ENCODE assay signal across 8 cellular contexts in genomic region chr19:18428837-18429674, GRCh38. TPM values are rescaled to one million over a fixed set of nuclear protein-coding genes. Genes with fewer than 3 reads are reported as not detected.
DNase-seq lines count a peak whose midpoint lies in the region; ATAC-seq and TF ChIP-seq lines count a peak whose summit lies in the region.

No MANE protein-coding gene starts in this region.

- H3K27me3 Mint-ChIP-seq in activated T-helper 17 cell treated with anti-CD3 and anti-CD28 coated beads, Interleukin-2, amount 50 U/mL, for 72 hours, result no peaks in the 10 kb centered on the region
- no peaks in the 10 kb centered on the region for H3K27me3 Mint-ChIP-seq in neural crest cell (ENCODE audit: low read depth)

- H3K4me1 ChIP-seq in NT2/D1 (ENCODE audit: insufficient read depth, insufficient read length) (peaks cover 54% of the 10 kb centered on the region), thyroid gland (peaks cover 15 to 38% of the 10 kb centered on the region in 2 donors)

- peaks cover 7% of the 10 kb centered on the region for H3K4me1 Mint-ChIP-seq in activated T-helper 17 cell treated with anti-CD3 and anti-CD28 coated beads, Interleukin-2, amount 50 U/mL, for 72 hours
- H3K4me1 Mint-ChIP-seq in neural crest cell, result peaks cover 19% of the 10 kb centered on the region

- peak; percentile 58 for ATAC-seq in GM18861 (IDR thresholded peaks at IDR 0.05; ENCODE audit: unreplicated experiment)
- peak; percentile 44 for ATAC-seq in HG03196 (IDR thresholded peaks at IDR 0.05; ENCODE audit: unreplicated experiment)
- ATAC-seq in activated T-helper 17 cell treated with anti-CD3 and anti-CD28 coated beads, Interleukin-2, amount 50 U/mL, for 72 hours (replicated peaks), result peak; percentile 87
- ATAC-seq in HG02884 (IDR thresholded peaks at IDR 0.05; ENCODE audit: unreplicated experiment), result no peak

- TF ChIP-seq POLR2A in thyroid gland (IDR thresholded peaks at IDR 0.05), result no peak

- H3K36me3 Mint-ChIP-seq in activated T-helper 17 cell treated with anti-CD3 and anti-CD28 coated beads, Interleukin-2, amount 50 U/mL, for 72 hours (ENCODE audit: low read depth), result peaks cover 9% of the 10 kb centered on the region
- no peaks in the 10 kb centered on the region for H3K36me3 Mint-ChIP-seq in neural crest cell (ENCODE audit: low read depth)

- H3K36me3 ChIP-seq in NT2/D1 (ENCODE audit: insufficient read depth, insufficient read length, low read length), result no peaks in the 10 kb centered on the region
- H3K36me3 ChIP-seq in thyroid gland, result no peaks in the 10 kb centered on the region

- H3K27me3 ChIP-seq in NT2/D1 (ENCODE audit: insufficient read depth, insufficient read length) (no peaks in the 10 kb centered on the region), thyroid gland (no peaks in the 10 kb centered on the region)

- no peaks in the 10 kb centered on the region for H3K9me3 Mint-ChIP-seq in activated T-helper 17 cell treated with anti-CD3 and anti-CD28 coated beads, Interleukin-2, amount 50 U/mL, for 72 hours
- H3K9me3 Mint-ChIP-seq in neural crest cell, result no peaks in the 10 kb centered on the region

- DNase-seq in NT2/D1 (ENCODE audit: low read depth, low spot score) (peak; percentile 88), fibroblast of the conjunctiva (ENCODE audit: low read depth) (peak; percentile 69), neural crest cell (ENCODE audit: low read depth, low spot score) (peak; percentile 81), thyroid gland (peak; percentile 64 to 71)

- intact Hi-C loops in thyroid gland (cut with DNase I), result no loop called here

- WGBS in thyroid gland, 2 donors, result 0 to 14% methylated on average over 6 to 10 of the region's 76 CpGs

- H3K9me3 ChIP-seq in NT2/D1 (ENCODE audit: insufficient read depth, low read length), result no peaks in the 10 kb centered on the region
- no peaks in the 10 kb centered on the region for H3K9me3 ChIP-seq in thyroid gland

- TF ChIP-seq CTCF in neural crest cell (conservative IDR thresholded peaks at IDR 0.05) (peak; percentile 19), thyroid gland (IDR thresholded peaks at IDR 0.05) (no peak)

- no peak overlapping the region for H3K27ac Mint-ChIP-seq in activated T-helper 17 cell treated with anti-CD3 and anti-CD28 coated beads, Interleukin-2, amount 50 U/mL, for 72 hours
- no peak overlapping the region for H3K27ac Mint-ChIP-seq in neural crest cell (ENCODE audit: unreplicated experiment)

- H3K4me3 Mint-ChIP-seq in activated T-helper 17 cell treated with anti-CD3 and anti-CD28 coated beads, Interleukin-2, amount 50 U/mL, for 72 hours, result peak overlapping the region; percentile 48
- H3K4me3 Mint-ChIP-seq in neural crest cell, result peak overlapping the region; percentile 68

- H3K4me3 ChIP-seq in NT2/D1 (ENCODE audit: insufficient read length, low read depth) (peak overlapping the region; percentile 45), thyroid gland (replicated peaks in 1 of 3) (peak overlapping the region in 1 of 3 donors; percentile 20)

- peak overlapping the region; percentile 59 for H3K9ac ChIP-seq in NT2/D1 (ENCODE audit: insufficient read length, low read depth)

- H3K27ac ChIP-seq in thyroid gland, result peak overlapping the region; percentile 5 to 61 (median 32)

RNA-seq across cellular contexts. Expression of gene ISYNA1, which starts 8.9 kb away (rescaled TPM):
- total RNA-seq in activated T-helper 17 cell treated with anti-CD3 and anti-CD28 coated beads, Interleukin-2, amount 50 U/mL, for 72 hours, result 10 to 100 TPM; 15.9 to 22.0 TPM
- total RNA-seq in neural crest cell, result 251 and 254 TPM in 2 replicates
- total RNA-seq in thyroid gland, result 10 to 100 TPM; 12.7 to 24.2 (median 22.9) TPM

RNA-seq across cellular contexts. Expression of gene SSBP4, which starts 9.9 kb away (rescaled TPM):
- 100 to 1,000 TPM in 1 of 2 donors, 10 to 100 TPM in 1; 73.8 to 169 TPM for total RNA-seq in activated T-helper 17 cell treated with anti-CD3 and anti-CD28 coated beads, Interleukin-2, amount 50 U/mL, for 72 hours
- total RNA-seq in neural crest cell (68.0 and 71.8 TPM in 2 replicates), thyroid gland (10 to 100 TPM; 40.5 to 75.6 (median 56.1) TPM)

RNA-seq across cellular contexts. Expression of gene LRRC25, which starts 31.6 kb away (rescaled TPM):
- not detected for total RNA-seq in activated T-helper 17 cell treated with anti-CD3 and anti-CD28 coated beads, Interleukin-2, amount 50 U/mL, for 72 hours
- total RNA-seq in neural crest cell (not detected in 2 replicates), thyroid gland (1 to 10 TPM; 1.1 to 7.1 (median 2.2) TPM)

RNA-seq across cellular contexts. Expression of gene GDF15, which starts 43.1 kb away (rescaled TPM):
- total RNA-seq in activated T-helper 17 cell treated with anti-CD3 and anti-CD28 coated beads, Interleukin-2, amount 50 U/mL, for 72 hours, result under 1 TPM; 0.45 to 0.50 TPM
- total RNA-seq in neural crest cell (1.2 TPM in 2 replicates), thyroid gland (1 to 10 TPM in 3 of 4 donors, not detected in 1; 3.7 to 9.9 (median 5.1) TPM)

Comparison
In these comparisons a context has a peak if more than half of its experiments do, and no peak if none do; other contexts are left out.
1. RNA of gene ISYNA1, which starts 8.9 kb away (total RNA-seq): 251 to 254 TPM in neural crest cell; 12.7 to 24.2 TPM in thyroid gland and 15.9 to 22.0 TPM in activated T-helper 17 cell treated with anti-CD3 and anti-CD28 coated beads, Interleukin-2, amount 50 U/mL, for 72 hours; every median in the first group is over 10 times any median in the second.
2. Peak in every context shown above with its lines, with median percentiles within 50 percentile points of each other: DNase-seq.